In the genomic region with DNA sequence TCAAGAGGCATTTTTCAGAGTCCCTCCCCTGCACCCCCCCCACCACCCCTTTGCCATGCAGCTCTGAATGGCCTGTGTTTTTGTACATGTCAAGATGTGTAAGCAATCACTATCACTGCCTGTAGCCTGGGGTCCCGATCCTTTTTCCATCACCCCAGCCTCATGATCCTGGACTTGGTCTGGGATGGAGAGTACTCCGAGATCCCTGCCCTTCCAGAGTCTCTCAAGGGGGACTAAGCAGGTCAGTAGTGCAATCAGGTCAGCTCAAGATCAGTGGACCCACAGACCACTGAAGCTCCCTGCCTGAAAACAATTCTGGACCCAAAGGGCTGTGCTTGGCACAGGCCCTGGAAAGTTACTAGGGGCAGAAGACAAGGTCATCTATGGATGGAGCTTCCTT, we compare ENCODE assay signal across 15 cellular contexts. TPM values are rescaled to one million over a fixed set of nuclear protein-coding genes. Genes with fewer than 3 reads are reported as not detected.
"Had no signal": no experiment of that assay in that cellular context is flagged by ENCODE, and none has a peak within 500 bp of the region (broad histone marks: within the 10 kb centered on the region; RNA-seq: fewer than 3 reads in every experiment).

No MANE protein-coding gene starts in this region.

- H3K27me3 ChIP-seq: cardiac muscle cell, esophagus squamous epithelium, neural progenitor cell had no signal

- H3K9ac ChIP-seq: neural progenitor cell had no signal

- H3K27ac ChIP-seq: cardiac muscle cell, neural progenitor cell, psoas muscle, thoracic aorta had no signal

- H3K9me3 Mint-ChIP-seq: immature natural killer cell; T-helper 1 cell treated with Interleukin-12 subunit alpha and Interleukin-12 subunit beta and Interleukin-4 antibody, amounts not matched to agents 30 μg/mL and 1 μg/mL, for 36 hours had no signal

- H3K4me2 ChIP-seq: neural progenitor cell, smooth muscle cell had no signal

- H3K36me3 Mint-ChIP-seq: immature natural killer cell, neural progenitor cell had no signal

- H3K4me3 Mint-ChIP-seq: dendritic cell treated with granulocyte-macrophage colony-stimulating factor and Interleukin-4, amounts not matched to agents 40 ng/mL and 50 ng/mL, for 4 days; immature natural killer cell; naive thymus-derived CD4-positive, alpha-beta T cell; T-helper 1 cell treated with Interleukin-12 subunit alpha and Interleukin-12 subunit beta and Interleukin-4 antibody, amounts not matched to agents 30 μg/mL and 1 μg/mL, for 36 hours had no signal

- H3K36me3 ChIP-seq: cardiac muscle cell, esophagus squamous epithelium, neural progenitor cell, thoracic aorta had no signal

- DNase-seq: activated effector memory CD4-positive, alpha-beta T cell treated with Interleukin-2 at 50 U/mL for 16 hours; activated naive CD4-positive, alpha-beta T cell treated with anti-CD3 and anti-CD28 coated beads, Interleukin-2, amount 50 U/mL, for 16 hours; effector CD8-positive, alpha-beta T cell; esophagus squamous epithelium; immature natural killer cell; psoas muscle; stimulated activated CD4-positive, alpha-beta T cell treated with anti-CD3 and anti-CD28 coated beads, Interleukin-4, amount 100 ng/mL, for 1 hour had no signal

- H3K9me3 ChIP-seq: esophagus squamous epithelium, psoas muscle, thoracic aorta had no signal

- H2AFZ ChIP-seq: neural progenitor cell had no signal

- H3K4me3 ChIP-seq: cardiac muscle cell, esophagus squamous epithelium, neural progenitor cell, psoas muscle, smooth muscle cell, thoracic aorta had no signal

- H3K4me1 ChIP-seq: neural progenitor cell, psoas muscle had no signal

- H3K27ac Mint-ChIP-seq: dendritic cell treated with granulocyte-macrophage colony-stimulating factor and Interleukin-4, amounts not matched to agents 40 ng/mL and 50 ng/mL, for 4 days; immature natural killer cell; neural progenitor cell; T-helper 1 cell treated with Interleukin-12 subunit alpha and Interleukin-12 subunit beta and Interleukin-4 antibody, amounts not matched to agents 30 μg/mL and 1 μg/mL, for 36 hours had no signal

RNA-seq across cellular contexts. Expression of a gene that starts 7.5 kb away (rescaled TPM):
- total RNA-seq: lower leg skin, smooth muscle cell had no signal
- polyA plus RNA-seq: naive thymus-derived CD4-positive, alpha-beta T cell had no signal

RNA-seq across cellular contexts. Expression of a gene that starts 45.7 kb away (rescaled TPM):
- polyA plus RNA-seq: naive thymus-derived CD4-positive, alpha-beta T cell had no signal
